In the genomic region with DNA sequence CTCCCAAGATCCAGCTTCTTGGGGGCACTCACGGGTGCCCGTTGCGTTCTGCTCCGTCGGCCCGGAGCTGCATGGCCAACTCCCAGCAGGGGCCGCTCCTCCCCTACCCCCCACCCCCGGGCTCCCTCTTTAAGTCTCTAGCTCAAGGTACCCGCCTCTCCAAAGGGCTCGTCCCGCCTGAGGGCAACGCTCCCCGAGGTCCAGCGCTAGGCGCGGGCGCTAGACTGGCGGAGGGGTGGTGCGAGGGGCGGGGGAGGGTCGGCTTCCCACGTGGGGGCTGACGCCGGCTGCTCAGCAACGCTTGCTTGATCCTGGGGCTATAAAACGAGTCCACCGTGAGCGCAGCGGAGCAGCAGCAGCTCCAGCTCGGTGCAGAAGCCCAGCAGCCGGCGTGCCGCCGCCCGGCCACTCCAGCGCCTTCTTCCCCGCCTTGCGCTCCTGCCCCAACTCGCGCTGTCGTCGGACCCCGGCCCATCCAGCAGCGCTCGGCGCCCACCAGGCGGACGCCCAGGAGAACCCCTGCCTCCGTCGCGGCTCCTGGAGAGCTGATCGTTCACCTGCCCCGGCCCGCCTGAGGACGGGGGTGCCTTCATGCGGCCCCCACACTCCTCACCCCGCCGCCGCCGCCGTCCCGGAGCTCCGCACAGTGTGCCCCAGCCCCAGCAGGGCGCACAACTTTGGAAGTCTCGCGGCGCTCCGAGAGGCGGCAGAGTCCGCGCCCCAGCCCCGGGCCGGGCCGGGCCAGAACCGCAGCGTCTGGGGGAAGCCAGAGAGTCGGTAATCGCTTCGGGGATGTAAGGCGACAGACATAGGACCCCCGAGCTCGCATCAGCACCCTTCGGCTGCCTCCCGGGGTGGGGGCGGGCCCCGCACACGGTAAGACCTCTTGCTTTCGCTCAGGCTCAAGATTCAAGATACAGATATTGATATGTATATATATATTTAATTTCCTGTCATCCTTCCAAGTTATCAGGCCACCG, we compare ENCODE assay signal across 8 cellular contexts. TPM values are rescaled to one million over a fixed set of nuclear protein-coding genes. Genes with fewer than 3 reads are reported as not detected.
DNase-seq lines count a peak whose midpoint lies in the region; ATAC-seq, FAIRE-seq and TF ChIP-seq lines count a peak whose summit lies in the region.

Gene ADRA2A (plus strand): TSS at position 348 of the 980 bp plus-strand sequence. CDS start 968 bp downstream, outside the sequence.

- no peak for TF ChIP-seq EP300 in esophagus muscularis mucosa (IDR thresholded peaks at IDR 0.05)

- peaks cover 69% of the 10 kb centered on the region for H3K27me3 Mint-ChIP-seq in activated CD4-positive, alpha-beta T cell treated with anti-CD3 and anti-CD28 coated beads, Interleukin-2, amount 10 ng/mL, durations not matched to agents 7 days and 5 days

- H3K27ac ChIP-seq in esophagus muscularis mucosa (replicated peaks in 1 of 4) (peak within 1 kb of the TSS in 2 of 4 donors; percentile 20 to 31), muscle layer of duodenum (ENCODE audit: low read length) (no peak within 1 kb of the TSS), aorta (ENCODE audit: low read depth in 1 of 2, low read length in 2 of 2) (no peak within 1 kb of the TSS)

- no peak for TF ChIP-seq POLR2A in esophagus muscularis mucosa (IDR thresholded peaks at IDR 0.05; ENCODE audit: low read depth)

- H3K4me3 ChIP-seq in esophagus muscularis mucosa (peak within 1 kb of the TSS; percentile 49 to 59 (median 54)), muscle layer of duodenum (ENCODE audit: low read depth in 1 of 2, low read length in 2 of 2) (peak within 1 kb of the TSS; percentile 57 to 79), aorta (ENCODE audit: low read length in 2 of 2) (peak within 1 kb of the TSS; percentile 30 to 38)

- H3K36me3 ChIP-seq in esophagus muscularis mucosa = no peaks in the 10 kb centered on the region
- H3K36me3 ChIP-seq in muscle layer of duodenum (ENCODE audit: control insufficient read depth in 1 of 2, insufficient read depth in 2 of 2, low read length in 2 of 2) = no peaks in the 10 kb centered on the region
- no peaks in the 10 kb centered on the region for H3K36me3 ChIP-seq in aorta (ENCODE audit: control insufficient read depth in 1 of 2, insufficient read depth in 2 of 2, low read length in 1 of 2)

- intact Hi-C loops in esophagus muscularis mucosa (cut with DNase I) = no loop called here
- intact Hi-C loops in aorta (cut with DNase I) = loop anchor here in 1 of 2 donors (5.0 kb wide), 1 partner anchor 520 kb away; no protein-coding TSS in a partner anchor

- no peak for FAIRE-seq in GM19239 (lab: Jason Lieb, UNC)

- peak within 1 kb of the TSS; percentile 33 for H3K27ac Mint-ChIP-seq in activated CD4-positive, alpha-beta T cell treated with anti-CD3 and anti-CD28 coated beads, Interleukin-2, amount 10 ng/mL, durations not matched to agents 7 days and 5 days

- H3K27me3 ChIP-seq in esophagus muscularis mucosa (peaks cover 3 to 96% (median 42%) of the 10 kb centered on the region in 4 donors), muscle layer of duodenum (ENCODE audit: low read depth, low read length) (peaks cover 28% of the 10 kb centered on the region), aorta (ENCODE audit: control insufficient read depth in 1 of 2, insufficient read depth in 2 of 2, low read length in 1 of 2) (no peaks in the 10 kb centered on the region)

- DNase-seq in AG08396 (ENCODE audit: low spot score) = peak; percentile 56
- peak; percentile 58 for DNase-seq in NCI-H1105 (lab: John Stamatoyannopoulos, UW)
- no peak for DNase-seq in activated CD4-positive, alpha-beta T cell treated with anti-CD3 and anti-CD28 coated beads, Interleukin-2, amount 10 ng/mL, durations not matched to agents 7 days and 5 days
- DNase-seq in esophagus muscularis mucosa (ENCODE audit: extremely low spot score) = peak; percentile 89
- no peak for DNase-seq in aorta
- DNase-seq in GM19239 (ENCODE audit: insufficient read length, low spot score) = no peak

- peaks cover 15% of the 10 kb centered on the region for H3K4me1 Mint-ChIP-seq in activated CD4-positive, alpha-beta T cell treated with anti-CD3 and anti-CD28 coated beads, Interleukin-2, amount 10 ng/mL, durations not matched to agents 7 days and 5 days

- ATAC-seq in GM18511 (IDR thresholded peaks at IDR 0.05; ENCODE audit: unreplicated experiment) (peak; percentile 38), aorta (ENCODE audit: low FRiP score) (peak; percentile 77)

- H3K4me1 ChIP-seq in esophagus muscularis mucosa = peaks cover 26 to 44% (median 31%) of the 10 kb centered on the region in 4 donors
- peaks cover 0 to 26% of the 10 kb centered on the region in 2 donors for H3K4me1 ChIP-seq in muscle layer of duodenum (ENCODE audit: control insufficient read depth in 1 of 2, insufficient read depth in 2 of 2, low read length in 2 of 2)
- H3K4me1 ChIP-seq in aorta (ENCODE audit: control insufficient read depth in 1 of 2, insufficient read depth in 2 of 2, low read length in 2 of 2) = no peaks in the 10 kb centered on the region

- H3K4me3 Mint-ChIP-seq in activated CD4-positive, alpha-beta T cell treated with anti-CD3 and anti-CD28 coated beads, Interleukin-2, amount 10 ng/mL, durations not matched to agents 7 days and 5 days = peak within 1 kb of the TSS; percentile 45

- TF ChIP-seq CTCF in esophagus muscularis mucosa (IDR thresholded peaks at IDR 0.05) = no peak

- 3% methylated on average over 23 of the region's 89 CpGs for WGBS in esophagus muscularis mucosa
- 0 to 1% methylated on average over 70 to 89 of the region's 89 CpGs for WGBS in aorta, 2 donors

- H3K9me3 Mint-ChIP-seq in activated CD4-positive, alpha-beta T cell treated with anti-CD3 and anti-CD28 coated beads, Interleukin-2, amount 10 ng/mL, durations not matched to agents 7 days and 5 days = no peaks in the 10 kb centered on the region

- H3K9me3 ChIP-seq in esophagus muscularis mucosa (no peaks in the 10 kb centered on the region), muscle layer of duodenum (ENCODE audit: control insufficient read depth in 1 of 2, low read length in 2 of 2) (no peaks in the 10 kb centered on the region), aorta (ENCODE audit: control insufficient read depth, low read length) (no peaks in the 10 kb centered on the region)

- CTCF ChIA-PET in activated CD4-positive, alpha-beta T cell treated with anti-CD3 and anti-CD28 coated beads, Interleukin-2, amount 10 ng/mL, durations not matched to agents 7 days and 5 days (lab: Charles Lee) = interaction anchor here (0.6 to 1.6 kb wide), 6 partner anchors 11 to 1450 kb away, joined by 3 to 4 read pairs (median 4); no protein-coding TSS in a partner anchor

- POLR2A ChIA-PET in activated CD4-positive, alpha-beta T cell treated with anti-CD3 and anti-CD28 coated beads, Interleukin-2, amount 10 ng/mL, durations not matched to agents 7 days and 5 days (lab: Charles Lee) = no interaction called here

- peaks cover 3% of the 10 kb centered on the region for H3K36me3 Mint-ChIP-seq in activated CD4-positive, alpha-beta T cell treated with anti-CD3 and anti-CD28 coated beads, Interleukin-2, amount 10 ng/mL, durations not matched to agents 7 days and 5 days (ENCODE audit: low read depth)

RNA-seq across cellular contexts. Expression of gene ADRA2A, which starts in this region (rescaled TPM):
- total RNA-seq in activated CD4-positive, alpha-beta T cell treated with anti-CD3 and anti-CD28 coated beads, Interleukin-2, amount 10 ng/mL, durations not matched to agents 7 days and 5 days = not detected
- total RNA-seq in esophagus muscularis mucosa = 1 to 10 TPM in 3 of 4 donors, under 1 TPM in 1; 0.42 to 3.8 (median 3.6) TPM
- total RNA-seq in aorta = 10 to 100 TPM; 11.4 to 11.5 TPM
- polyA plus RNA-seq in aorta = under 1 TPM; 0.13 to 0.46 TPM

Comparison
In these comparisons a context has a peak if more than half of its experiments do, and no peak if none do; other contexts are left out.
1. DNase-seq: peak in AG08396 (single experiment), NCI-H1105 (single experiment) and esophagus muscularis mucosa (single experiment); none in activated CD4-positive, alpha-beta T cell treated with anti-CD3 and anti-CD28 coated beads, Interleukin-2, amount 10 ng/mL, durations not matched to agents 7 days and 5 days (single experiment), aorta (0 of 2) and GM19239 (single experiment).
2. Peak in every context shown above with its lines, with median percentiles within 50 percentile points of each other: H3K4me3 ChIP-seq.